Comparison of ENCODE assay signal across 18 cellular contexts in genomic region chr20:49660912-49661311, GRCh38. TPM values are rescaled to one million over a fixed set of nuclear protein-coding genes. Genes with fewer than 3 reads are reported as not detected.
A peak's percentile ranks its signal among the peaks of the same experiment; 100 is the strongest.
DNase-seq lines count a peak whose midpoint lies in the region; ATAC-seq and TF ChIP-seq lines count a peak whose summit lies in the region.
"Had no signal": no experiment of that assay in that cellular context is flagged by ENCODE, and none has a peak within 500 bp of the region (broad histone marks: within the 10 kb centered on the region; RNA-seq: fewer than 3 reads in every experiment).

No MANE protein-coding gene starts in this region.

- H2AFZ ChIP-seq in SK-N-SH (ENCODE audit: low read depth), result no peak overlapping the region

- CTCF ChIA-PET in SK-N-SH (lab: Yijun Ruan, JAX), result interaction anchor here (0.7 to 2.9 kb wide), 3 partner anchors 18 to 185 kb away, joined by 4 to 7 read pairs (median 5); no protein-coding TSS in a partner anchor

- no peaks in the 10 kb centered on the region for H3F3A ChIP-seq in SK-N-SH (replicated peaks; ENCODE audit: insufficient read depth)

- H3K27me3 Mint-ChIP-seq in T-helper 17 cell, result no peaks in the 10 kb centered on the region
- no peaks in the 10 kb centered on the region for H3K27me3 Mint-ChIP-seq in activated T-helper 1 cell treated with anti-CD3 and anti-CD28 coated beads, Interleukin-12 subunit alpha, Interleukin-12 subunit beta, Interleukin-2, Interleukin-4 antibody, amounts not matched to agents 30 ng/mL and 10 ng/mL and 1 ng/mL, durations not matched to agents 14 hours and 24 hours and 36 hours (ENCODE audit: insufficient read depth)
- H3K27me3 Mint-ChIP-seq: IgD-negative memory B cell had no signal

- H3K4me3 Mint-ChIP-seq in T-helper 17 cell, result no peak overlapping the region
- H3K4me3 Mint-ChIP-seq in activated T-helper 1 cell treated with anti-CD3 and anti-CD28 coated beads, Interleukin-12 subunit alpha, Interleukin-12 subunit beta, Interleukin-2, Interleukin-4 antibody, amounts not matched to agents 30 ng/mL and 10 ng/mL and 1 ng/mL, durations not matched to agents 14 hours and 24 hours and 36 hours, result no peak overlapping the region
- H3K4me3 Mint-ChIP-seq: IgD-negative memory B cell had no signal

- DNase-seq in SK-N-SH, result no peak
- DNase-seq in NCI-H2029 (lab: John Stamatoyannopoulos, UW), result peak; percentile 40
- no peak for DNase-seq in T-helper 17 cell
- DNase-seq in activated T-helper 1 cell treated with anti-CD3 and anti-CD28 coated beads, Interleukin-12 subunit alpha, Interleukin-12 subunit beta, Interleukin-2, Interleukin-4 antibody, amounts not matched to agents 30 ng/mL and 10 ng/mL and 1 ng/mL, durations not matched to agents 14 hours and 24 hours and 36 hours (ENCODE audit: low spot score), result no peak
- DNase-seq in SK-N-DZ (ENCODE audit: low spot score), result no peak
- DNase-seq in SKM-1 treated with dmso at 0.1 percent for 144 hours (lab: John Stamatoyannopoulos, UW; ENCODE audit: unreplicated experiment), result no peak
- DNase-seq: GDM1, MM.1S, NCI-H1092, NCI-H446, OCI-M1, RPMI8226, SHP77 treated with DMSO at 0.1 percent for 48 hours, T-helper 2 cell had no signal

- H3K27me3 ChIP-seq in SK-N-SH (ENCODE audit: insufficient read depth), result no peaks in the 10 kb centered on the region
- H3K27me3 ChIP-seq: BLaER1 had no signal

- peaks cover 79% of the 10 kb centered on the region for H4K20me1 ChIP-seq in SK-N-SH (ENCODE audit: insufficient read depth)

- peaks cover 87% of the 10 kb centered on the region for H3K79me2 ChIP-seq in SK-N-SH (ENCODE audit: insufficient read depth)

- H3K27ac ChIP-seq in SK-N-SH (ENCODE audit: low read depth in 2 of 2, low read length in 1 of 2), result no peak overlapping the region
- H3K27ac ChIP-seq: BLaER1, HL-60 had no signal

- no peak overlapping the region for H3K9ac ChIP-seq in SK-N-SH
- H3K9ac ChIP-seq: BLaER1 had no signal

- H3K4me1 ChIP-seq in SK-N-SH (ENCODE audit: control insufficient read depth in 1 of 2, insufficient read depth in 2 of 2, low read depth in 1 of 2, low read length in 1 of 2), result peaks cover 8 to 11% of the 10 kb centered on the region in 2 experiments; a peak in 2 of 4 replicates

- H3K9me3 ChIP-seq in SK-N-SH (no peaks in the 10 kb centered on the region), T-helper 17 cell (ENCODE audit: control insufficient read depth, low read length, poor library complexity, severe bottlenecking) (no peaks in the 10 kb centered on the region)
- H3K9me3 ChIP-seq: BLaER1 had no signal

- ATAC-seq in SK-N-SH treated with all-trans-retinoic acid at 6 μM for 48 hours, result no peak
- ATAC-seq in T-helper 17 cell, result no peak

- TF ChIP-seq CTCF in SK-N-SH (IDR thresholded peaks at IDR 0.05), result no peak

- peak overlapping the region; percentile 41 for H3K27ac Mint-ChIP-seq in T-helper 17 cell
- H3K27ac Mint-ChIP-seq in activated T-helper 1 cell treated with anti-CD3 and anti-CD28 coated beads, Interleukin-12 subunit alpha, Interleukin-12 subunit beta, Interleukin-2, Interleukin-4 antibody, amounts not matched to agents 30 ng/mL and 10 ng/mL and 1 ng/mL, durations not matched to agents 14 hours and 24 hours and 36 hours, result no peak overlapping the region
- H3K27ac Mint-ChIP-seq: IgD-negative memory B cell had no signal

- 93% methylated on average over 5 of the region's 5 CpGs for WGBS in SK-N-SH (ENCODE audit: low lambda C conversion rate)

- POLR2A ChIA-PET in SK-N-SH (lab: Yijun Ruan, JAX), result no interaction called here

- H3K4me2 ChIP-seq in SK-N-SH, result no peak overlapping the region
- H3K4me2 ChIP-seq: BLaER1 had no signal

- intact Hi-C loops in activated T-helper 1 cell treated with anti-CD3 and anti-CD28 coated beads, Interleukin-12 subunit alpha, Interleukin-12 subunit beta, Interleukin-2, Interleukin-4 antibody, amounts not matched to agents 30 ng/mL and 10 ng/mL and 1 ng/mL, durations not matched to agents 14 hours and 24 hours and 36 hours (cut with micrococcal nuclease), result loop anchor here (10.0 kb wide), 1 partner anchor 454 kb away; the partner anchor contains the start of gene UBE2V1

- peaks cover 3% of the 10 kb centered on the region for H3K36me3 Mint-ChIP-seq in T-helper 17 cell (ENCODE audit: low read depth)
- H3K36me3 Mint-ChIP-seq in activated T-helper 1 cell treated with anti-CD3 and anti-CD28 coated beads, Interleukin-12 subunit alpha, Interleukin-12 subunit beta, Interleukin-2, Interleukin-4 antibody, amounts not matched to agents 30 ng/mL and 10 ng/mL and 1 ng/mL, durations not matched to agents 14 hours and 24 hours and 36 hours (ENCODE audit: low read depth), result peaks cover 13% of the 10 kb centered on the region

- no peak for TF ChIP-seq RAD21 in SK-N-SH (IDR thresholded peaks at IDR 0.05; ENCODE audit: low read length)

- H3K9me2 ChIP-seq in SK-N-SH, result no peaks in the 10 kb centered on the region

- H3K9me3 Mint-ChIP-seq in activated T-helper 1 cell treated with anti-CD3 and anti-CD28 coated beads, Interleukin-12 subunit alpha, Interleukin-12 subunit beta, Interleukin-2, Interleukin-4 antibody, amounts not matched to agents 30 ng/mL and 10 ng/mL and 1 ng/mL, durations not matched to agents 14 hours and 24 hours and 36 hours, result no peaks in the 10 kb centered on the region
- H3K9me3 Mint-ChIP-seq: IgD-negative memory B cell had no signal

- H3K4me1 Mint-ChIP-seq in T-helper 17 cell, result peaks cover 33% of the 10 kb centered on the region
- H3K4me1 Mint-ChIP-seq in activated T-helper 1 cell treated with anti-CD3 and anti-CD28 coated beads, Interleukin-12 subunit alpha, Interleukin-12 subunit beta, Interleukin-2, Interleukin-4 antibody, amounts not matched to agents 30 ng/mL and 10 ng/mL and 1 ng/mL, durations not matched to agents 14 hours and 24 hours and 36 hours (ENCODE audit: low read depth), result peaks cover 48% of the 10 kb centered on the region

- peak in 1 of 2 experiments; percentile 57; a peak in 1 of 4 replicates for TF ChIP-seq EP300 in SK-N-SH (IDR thresholded peaks at IDR 0.05; ENCODE audit: borderline replicate concordance in 1 of 2, low read depth in 1 of 2, low read length in 1 of 2)

- no peak overlapping the region for H3K4me3 ChIP-seq in SK-N-SH (ENCODE audit: low read depth in 2 of 2, low read length in 1 of 2)
- H3K4me3 ChIP-seq: BLaER1 had no signal

- H3K36me3 ChIP-seq in SK-N-SH (replicated peaks in 1 of 2; ENCODE audit: control insufficient read depth in 1 of 2, insufficient read depth in 2 of 2, low read length in 1 of 2), result peaks cover 5 to 7% of the 10 kb centered on the region in 2 experiments

TF ChIP-seq in SK-N-SH, 30 proteins besides CTCF, POLR2A, EP300 and RAD21:
- TF ChIP-seq MXI1 (IDR thresholded peaks at IDR 0.05; ENCODE audit: low read depth, low read length) (0 out of 2 replicates have a peak, but pooled peaks have one; percentile 20), GATA2 (CRISPR knock-in tag; IDR thresholded peaks at IDR 0.05) (peak; percentile 18; the same call in 1 of the 2 replicates), GABPA (IDR thresholded peaks at IDR 0.05; ENCODE audit: low read depth) (no peak)
TF ChIP-seq in SK-N-SH: peak in this region for 2.

TF ChIP-seq in SK-N-SH treated with all-trans-retinoic acid at 6 μM for 48 hours, 23 proteins besides CTCF, POLR2A, EP300 and RAD21:
- TF ChIP-seq ZFP3 (CRISPR knock-in tag; IDR thresholded peaks at IDR 0.05), result no peak
- no peak for TF ChIP-seq RARB (CRISPR knock-in tag; IDR thresholded peaks at IDR 0.05)
- TF ChIP-seq ISL1 (CRISPR knock-in tag; IDR thresholded peaks at IDR 0.05), result no peak
- TF ChIP-seq PPARA (CRISPR knock-in tag; IDR thresholded peaks at IDR 0.05; ENCODE audit: borderline replicate concordance), result no peak
- TF ChIP-seq ZNF565 (CRISPR knock-in tag; conservative IDR thresholded peaks at IDR 0.05; ENCODE audit: low read depth), result no peak
- TF ChIP-seq ZNF70 (CRISPR knock-in tag; IDR thresholded peaks at IDR 0.05), result no peak
- TF ChIP-seq CREB5 (CRISPR knock-in tag; IDR thresholded peaks at IDR 0.05; ENCODE audit: low read depth), result no peak
- no peak for TF ChIP-seq ESRRG (CRISPR knock-in tag; IDR thresholded peaks at IDR 0.05)
- TF ChIP-seq OSR1 (CRISPR knock-in tag; IDR thresholded peaks at IDR 0.05), result no peak

RNA-seq across cellular contexts. Expression of gene B4GALT5, which starts 52.8 kb away (rescaled TPM):
- polyA plus RNA-seq in SK-N-SH (2012; rRNA removed), result 35.1 and 40.5 TPM in 2 replicates
- 42.3 and 44.9 TPM in 2 replicates for polyA plus RNA-seq in SK-N-SH (2012; cell fraction: cytosol; rRNA removed)
- polyA plus RNA-seq in SK-N-SH (2012; cell fraction: nucleus; rRNA removed), result 13.2 and 19.3 TPM in 2 replicates
- 10 to 100 TPM; 17.3 to 19.0 TPM for total RNA-seq in T-helper 17 cell
- 38.9 and 39.3 TPM in 2 replicates for total RNA-seq in activated T-helper 1 cell treated with anti-CD3 and anti-CD28 coated beads, Interleukin-12 subunit alpha, Interleukin-12 subunit beta, Interleukin-2, Interleukin-4 antibody, amounts not matched to agents 30 ng/mL and 10 ng/mL and 1 ng/mL, durations not matched to agents 14 hours and 24 hours and 36 hours
- 47.7 and 55.0 TPM in 2 replicates for polyA plus RNA-seq in SK-N-DZ (2014; cell fraction: cytosol; rRNA removed)
- polyA plus RNA-seq in SK-N-DZ (2014; cell fraction: nucleus; rRNA removed), result 15.2 and 18.9 TPM in 2 replicates
